26 cellular contexts compared by ENCODE assay signal in the genomic region with DNA sequence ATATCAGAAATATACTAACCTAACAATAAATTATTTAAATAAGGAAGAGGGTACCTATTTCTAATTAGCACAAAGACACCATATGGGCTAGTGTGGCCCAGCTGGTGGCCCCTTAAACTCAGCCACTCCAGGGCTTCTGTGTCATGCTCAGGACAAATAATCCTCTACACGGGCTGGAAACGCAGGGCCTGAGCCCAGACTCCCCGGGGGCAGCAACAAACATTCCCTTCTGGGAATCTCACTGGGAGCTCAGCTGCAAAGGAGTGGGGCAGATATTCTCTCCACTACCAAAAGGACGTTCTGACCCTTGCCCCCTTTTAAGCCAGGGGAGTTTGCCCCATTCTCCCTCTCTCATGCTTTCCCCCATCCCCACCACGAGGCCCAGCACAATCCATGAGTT. TPM values are rescaled to one million over a fixed set of nuclear protein-coding genes. Genes with fewer than 3 reads are reported as not detected.
DNase-seq lines count a peak whose midpoint lies in the region; ATAC-seq, FAIRE-seq and TF ChIP-seq lines count a peak whose summit lies in the region.
"Had no signal": no experiment of that assay in that cellular context is flagged by ENCODE, and none has a peak within 500 bp of the region (broad histone marks: within the 10 kb centered on the region; RNA-seq: fewer than 3 reads in every experiment).

No MANE protein-coding gene starts in this region.

- no peak overlapping the region for H3K4ac ChIP-seq in H1 (replicated peaks; ENCODE audit: insufficient read length, low read depth, low read length)

- no peak overlapping the region for H3K56ac ChIP-seq in H1 (replicated peaks; ENCODE audit: insufficient read length, low read depth, low read length)

- H3K4me3 ChIP-seq in H1 (ENCODE audit: extremely low read depth in 1 of 4, insufficient read depth in 2 of 4, low read depth in 3 of 4, low read length in 4 of 4) = no peak overlapping the region
- H3K4me3 ChIP-seq in psoas muscle = no peak overlapping the region
- H3K4me3 ChIP-seq: K562, MG63 had no signal

- no peak overlapping the region for H4K8ac ChIP-seq in H1 (ENCODE audit: extremely low read depth, insufficient read depth, low read length)

- H3K9me3 Mint-ChIP-seq in activated CD4-positive, alpha-beta memory T cell treated with anti-CD3 and anti-CD28 coated beads for 36 hours = no peaks in the 10 kb centered on the region
- H3K9me3 Mint-ChIP-seq in activated CD4-positive, alpha-beta memory T cell treated with anti-CD3 and anti-CD28 coated beads, Interleukin-2, amount 10 ng/mL, durations not matched to agents 7 days and 5 days = no peaks in the 10 kb centered on the region
- H3K9me3 Mint-ChIP-seq in activated naive CD4-positive, alpha-beta T cell treated with anti-CD3 and anti-CD28 coated beads, Interleukin-2, amount 50 U/mL, for 72 hours = no peaks in the 10 kb centered on the region
- H3K9me3 Mint-ChIP-seq: CD8-positive, alpha-beta memory T cell; HFFc6 had no signal

- H3K36me3 ChIP-seq in H1 (ENCODE audit: control insufficient read depth in 2 of 4, insufficient read depth in 4 of 4, low read length in 3 of 4) (no peaks in the 10 kb centered on the region), psoas muscle (ENCODE audit: insufficient read depth in 1 of 2, low read depth in 1 of 2) (no peaks in the 10 kb centered on the region)
- H3K36me3 ChIP-seq: MG63 had no signal

- H3K4me1 Mint-ChIP-seq in activated CD4-positive, alpha-beta memory T cell treated with anti-CD3 and anti-CD28 coated beads for 36 hours (ENCODE audit: low read depth) = no peaks in the 10 kb centered on the region
- H3K4me1 Mint-ChIP-seq in activated CD4-positive, alpha-beta memory T cell treated with anti-CD3 and anti-CD28 coated beads, Interleukin-2, amount 10 ng/mL, durations not matched to agents 7 days and 5 days = no peaks in the 10 kb centered on the region
- H3K4me1 Mint-ChIP-seq: CD8-positive, alpha-beta memory T cell had no signal

- ATAC-seq in psoas muscle = no peak
- no peak for ATAC-seq in activated naive CD4-positive, alpha-beta T cell treated with anti-CD3 and anti-CD28 coated beads, Interleukin-2, amount 50 U/mL, for 72 hours
- ATAC-seq: HepG2, K562 had no signal

- no peak overlapping the region for H2AK5ac ChIP-seq in H1 (ENCODE audit: low read depth, low read length)

- H4K20me1 ChIP-seq in H1 (replicated peaks in 1 of 2; ENCODE audit: control insufficient read depth in 1 of 2, insufficient read depth in 2 of 2, low read length in 2 of 2) = no peaks in the 10 kb centered on the region

- no peak overlapping the region for H2BK20ac ChIP-seq in H1 (ENCODE audit: low read length)

- TF ChIP-seq RAD21 in H1 (IDR thresholded peaks at IDR 0.05 in 1 of 2, conservative IDR thresholded peaks at IDR 0.05 in 1 of 2; ENCODE audit: low read depth in 2 of 2, low read length in 2 of 2) = no peak

- 71% methylated on average over 5 of the region's 5 CpGs; no CpG with 5 or more reads in 1 of the 2 experiments for WGBS in H1 (ENCODE audit: extremely low coverage in 1 of 2, insufficient coverage in 1 of 2, insufficient read length in 1 of 2, insufficient replicate concordance in 2 of 2, low coverage in 1 of 2, low lambda C conversion rate in 2 of 2, missing lambda C conversion rate in 1 of 2), 2 experiments
- 39 to 56% (median 40%) methylated on average over 5 of the region's 5 CpGs for WGBS in psoas muscle, 3 donors

- CTCF ChIA-PET in activated CD4-positive, alpha-beta memory T cell treated with anti-CD3 and anti-CD28 coated beads for 36 hours (lab: Charles Lee) = no interaction called here
- CTCF ChIA-PET in activated CD4-positive, alpha-beta memory T cell treated with anti-CD3 and anti-CD28 coated beads, Interleukin-2, amount 10 ng/mL, durations not matched to agents 7 days and 5 days (lab: Charles Lee) = no interaction called here
- CTCF ChIA-PET in H1 (lab: Charles Lee; ENCODE audit: partially characterized antibody) = interaction anchor here (0.9 to 1.5 kb wide), 4 partner anchors 18 to 366 kb away, joined by 3 to 5 read pairs (median 4); no protein-coding TSS in a partner anchor

- H3K27ac ChIP-seq in H1 (ENCODE audit: low read depth, low read length) (no peak overlapping the region), psoas muscle (no peak overlapping the region)
- H3K27ac ChIP-seq: C4-2B had no signal

- no peak overlapping the region for H2BK12ac ChIP-seq in H1 (ENCODE audit: low read depth, low read length)

- no peak overlapping the region for H3K23ac ChIP-seq in H1 (ENCODE audit: insufficient read length)

- no peak overlapping the region for H2BK5ac ChIP-seq in H1 (ENCODE audit: low read depth, low read length)

- no peak for FAIRE-seq in H1 (lab: Jason Lieb, UNC)
- FAIRE-seq: G401.6, GM12892, H54, HepG2, K562 had no signal

- no peaks in the 10 kb centered on the region; the same call in 1 of the 2 replicates for H3K23me2 ChIP-seq in H1 (ENCODE audit: low read depth, low read length)

- intact Hi-C loops in activated CD4-positive, alpha-beta memory T cell treated with anti-CD3 and anti-CD28 coated beads for 36 hours (cut with micrococcal nuclease) = no loop called here
- intact Hi-C loops in psoas muscle (cut with DNase I) = no loop called here

- H3K79me2 ChIP-seq in H1 (ENCODE audit: control insufficient read depth in 1 of 2, insufficient read depth in 2 of 2, low read length in 2 of 2) = no peaks in the 10 kb centered on the region

- no peak for TF ChIP-seq CTCF in H1 (IDR thresholded peaks at IDR 0.05; ENCODE audit: control extremely low read depth in 1 of 3, insufficient read depth in 1 of 3, low read depth in 1 of 3, low read length in 3 of 3)
- TF ChIP-seq CTCF in psoas muscle (IDR thresholded peaks at IDR 0.05) = no peak

- no peak for DNase-seq in activated CD4-positive, alpha-beta memory T cell treated with anti-CD3 and anti-CD28 coated beads for 36 hours
- DNase-seq in activated CD4-positive, alpha-beta memory T cell treated with anti-CD3 and anti-CD28 coated beads, Interleukin-2, amount 10 ng/mL, durations not matched to agents 7 days and 5 days = no peak
- peak; percentile 92 for DNase-seq in NCI-H69 (lab: John Stamatoyannopoulos, UW)
- DNase-seq in H1 (ENCODE audit: low read depth in 1 of 2, low spot score in 2 of 2) = no peak
- no peak for DNase-seq in psoas muscle
- no peak for DNase-seq in AML-193 (lab: John Stamatoyannopoulos, UW)
- DNase-seq in activated naive CD4-positive, alpha-beta T cell treated with anti-CD3 and anti-CD28 coated beads, Interleukin-2, amount 50 U/mL, for 72 hours (ENCODE audit: low spot score in 2 of 2) = no peak
- DNase-seq: 8988T; Calu3; CD8-positive, alpha-beta memory T cell; DMS153; HFFc6; MG63; NCI-H1048; NCI-H1694; NCI-H2171; NCI-H345; NCI-H526; SIG-M5; SK-N-SH had no signal

- TF ChIP-seq EP300 in H1 (IDR thresholded peaks at IDR 0.05; ENCODE audit: borderline replicate concordance in 1 of 2, low read depth in 2 of 2, low read length in 2 of 2) = no peak

- peak overlapping the region; percentile 87 for H2AFZ ChIP-seq in H1 (ENCODE audit: low read length)

- H3K27me3 ChIP-seq in H1 (replicated peaks in 1 of 4; ENCODE audit: control insufficient read depth in 3 of 4, extremely low read depth in 1 of 4, insufficient read depth in 3 of 4, low read length in 3 of 4) (no peaks in the 10 kb centered on the region), psoas muscle (ENCODE audit: insufficient read depth in 3 of 3, low read length in 2 of 3) (no peaks in the 10 kb centered on the region)
- H3K27me3 ChIP-seq: MG63 had no signal

- H3K4me1 ChIP-seq in H1 (replicated peaks in 1 of 4; ENCODE audit: control insufficient read depth in 3 of 4, insufficient read depth in 4 of 4, low read length in 3 of 4) = peaks cover 0 to 2% (median under 1%) of the 10 kb centered on the region in 4 experiments; a peak in 1 of 7 replicates
- no peaks in the 10 kb centered on the region for H3K4me1 ChIP-seq in psoas muscle

- no peak overlapping the region for H3K4me2 ChIP-seq in H1 (ENCODE audit: insufficient read depth in 1 of 2, low read depth in 2 of 2, low read length in 2 of 2)
- H3K4me2 ChIP-seq: SK-N-SH had no signal

- no peak overlapping the region for H3K14ac ChIP-seq in H1 (ENCODE audit: insufficient read length)

- no peaks in the 10 kb centered on the region for H3K36me3 Mint-ChIP-seq in activated CD4-positive, alpha-beta memory T cell treated with anti-CD3 and anti-CD28 coated beads for 36 hours
- H3K36me3 Mint-ChIP-seq in activated CD4-positive, alpha-beta memory T cell treated with anti-CD3 and anti-CD28 coated beads, Interleukin-2, amount 10 ng/mL, durations not matched to agents 7 days and 5 days (ENCODE audit: low read depth) = no peaks in the 10 kb centered on the region
- no peaks in the 10 kb centered on the region for H3K36me3 Mint-ChIP-seq in activated naive CD4-positive, alpha-beta T cell treated with anti-CD3 and anti-CD28 coated beads, Interleukin-2, amount 50 U/mL, for 72 hours
- H3K36me3 Mint-ChIP-seq: CD8-positive, alpha-beta memory T cell had no signal

- H2BK120ac ChIP-seq in H1 (replicated peaks; ENCODE audit: low read depth, low read length) = no peak overlapping the region

- H4K91ac ChIP-seq in H1 (replicated peaks; ENCODE audit: insufficient read length, low read length) = no peak overlapping the region

- TF ChIP-seq POLR2A in H1 (IDR thresholded peaks at IDR 0.05; ENCODE audit: control extremely low read depth in 1 of 2, low read depth in 2 of 2, low read length in 2 of 2) = no peak

- no peak overlapping the region for H3K18ac ChIP-seq in H1 (ENCODE audit: extremely low read depth, low read length)

- no peaks in the 10 kb centered on the region for H3K79me1 ChIP-seq in H1 (ENCODE audit: low read depth, low read length)

- H3K27ac Mint-ChIP-seq in activated CD4-positive, alpha-beta memory T cell treated with anti-CD3 and anti-CD28 coated beads for 36 hours = peak overlapping the region; percentile 24
- H3K27ac Mint-ChIP-seq in activated CD4-positive, alpha-beta memory T cell treated with anti-CD3 and anti-CD28 coated beads, Interleukin-2, amount 10 ng/mL, durations not matched to agents 7 days and 5 days = no peak overlapping the region
- no peak overlapping the region for H3K27ac Mint-ChIP-seq in activated naive CD4-positive, alpha-beta T cell treated with anti-CD3 and anti-CD28 coated beads, Interleukin-2, amount 50 U/mL, for 72 hours
- H3K27ac Mint-ChIP-seq: CD8-positive, alpha-beta memory T cell; HFFc6 had no signal

- no peak overlapping the region for H3K9ac ChIP-seq in H1 (replicated peaks in 1 of 4; ENCODE audit: extremely low read depth in 1 of 4, low read depth in 3 of 4, low read length in 3 of 4)
- H3K9ac ChIP-seq: SK-N-SH had no signal

- no peak overlapping the region for H3K4me3 Mint-ChIP-seq in activated CD4-positive, alpha-beta memory T cell treated with anti-CD3 and anti-CD28 coated beads for 36 hours
- no peak overlapping the region for H3K4me3 Mint-ChIP-seq in activated CD4-positive, alpha-beta memory T cell treated with anti-CD3 and anti-CD28 coated beads, Interleukin-2, amount 10 ng/mL, durations not matched to agents 7 days and 5 days
- H3K4me3 Mint-ChIP-seq: CD8-positive, alpha-beta memory T cell; HFFc6 had no signal

- no peaks in the 10 kb centered on the region for H3K9me3 ChIP-seq in H1 (ENCODE audit: insufficient read depth in 2 of 2, low read depth in 1 of 2, low read length in 1 of 2)
- H3K9me3 ChIP-seq in psoas muscle = no peaks in the 10 kb centered on the region
- H3K9me3 ChIP-seq: MG63, SK-N-SH had no signal

- no peak overlapping the region for H4K5ac ChIP-seq in H1 (ENCODE audit: insufficient read length, low read depth, low read length)

- POLR2A ChIA-PET in activated CD4-positive, alpha-beta memory T cell treated with anti-CD3 and anti-CD28 coated beads for 36 hours (lab: Charles Lee) = no interaction called here
- POLR2A ChIA-PET in activated CD4-positive, alpha-beta memory T cell treated with anti-CD3 and anti-CD28 coated beads, Interleukin-2, amount 10 ng/mL, durations not matched to agents 7 days and 5 days (lab: Charles Lee) = interaction anchor here (0.8 kb wide), 1 partner anchor 12 kb away, joined by 4 read pairs; no protein-coding TSS in a partner anchor
- POLR2A ChIA-PET in H1 (lab: Charles Lee; ENCODE audit: partially characterized antibody) = no interaction called here

- H3K27me3 Mint-ChIP-seq in activated CD4-positive, alpha-beta memory T cell treated with anti-CD3 and anti-CD28 coated beads for 36 hours = no peaks in the 10 kb centered on the region
- no peaks in the 10 kb centered on the region for H3K27me3 Mint-ChIP-seq in activated CD4-positive, alpha-beta memory T cell treated with anti-CD3 and anti-CD28 coated beads, Interleukin-2, amount 10 ng/mL, durations not matched to agents 7 days and 5 days
- H3K27me3 Mint-ChIP-seq: CD8-positive, alpha-beta memory T cell had no signal

- H2BK15ac ChIP-seq in H1 (ENCODE audit: low read length) = no peak overlapping the region

RNA-seq across cellular contexts. Expression of a gene that starts 43.7 kb away (rescaled TPM):
- total RNA-seq in activated CD4-positive, alpha-beta memory T cell treated with anti-CD3 and anti-CD28 coated beads for 36 hours = 10 to 100 TPM; 23.9 to 24.1 TPM
- 10 to 100 TPM; 46.3 TPM for total RNA-seq in activated CD4-positive, alpha-beta memory T cell treated with anti-CD3 and anti-CD28 coated beads, Interleukin-2, amount 10 ng/mL, durations not matched to agents 7 days and 5 days
- 13.3 and 14.3 TPM in 2 replicates for total RNA-seq in H1 (2021; fragmentation: NEBNext Ultra II Directional; extraction: Animal tissue kit (Norgen Biotek cat#: 25700))
- 3.5 and 4.4 TPM in 2 replicates for polyA plus RNA-seq in H1 (2011; rRNA removed)
- 3.7 TPM for polyA plus RNA-seq in H1 (2011; cell fraction: cytosol; rRNA removed)
- 29.8 TPM for polyA plus RNA-seq in H1 (2011; cell fraction: nucleus; rRNA removed)
- 5.1 to 7.2 TPM (median 6.9 TPM) in 4 replicates for polyA plus RNA-seq in H1 (2012, experiment 1 of 2)
- 0.77 TPM for polyA plus RNA-seq in H1 (2012, experiment 2 of 2)
- polyA plus RNA-seq in H1 (2013, experiment 1 of 2) = 20.7 TPM
- 19.2 TPM for polyA plus RNA-seq in H1 (2013, experiment 2 of 2)
- 8.6 and 9.1 TPM in 2 replicates for polyA minus RNA-seq in H1 (2011; rRNA and poly(A)+ RNA removed)
- polyA minus RNA-seq in H1 (2011; cell fraction: cytosol; rRNA and poly(A)+ RNA removed) = 6.9 TPM
- 15.2 TPM for polyA minus RNA-seq in H1 (2011; cell fraction: nucleus; rRNA and poly(A)+ RNA removed)
- total RNA-seq in psoas muscle = 10 to 100 TPM in 2 of 4 donors, 1 to 10 TPM in 2; 7.8 to 12.6 (median 10.0) TPM
- 10 to 100 TPM in 1 of 3 donors, 1 to 10 TPM in 2; 3.7 to 13.9 (median 4.8) TPM for polyA plus RNA-seq in psoas muscle
- total RNA-seq in activated naive CD4-positive, alpha-beta T cell treated with anti-CD3 and anti-CD28 coated beads, Interleukin-2, amount 50 U/mL, for 72 hours = 10 to 100 TPM; 10.7 to 23.1 TPM
